Comparison of ENCODE assay signal across 8 cellular contexts in the genomic region with DNA sequence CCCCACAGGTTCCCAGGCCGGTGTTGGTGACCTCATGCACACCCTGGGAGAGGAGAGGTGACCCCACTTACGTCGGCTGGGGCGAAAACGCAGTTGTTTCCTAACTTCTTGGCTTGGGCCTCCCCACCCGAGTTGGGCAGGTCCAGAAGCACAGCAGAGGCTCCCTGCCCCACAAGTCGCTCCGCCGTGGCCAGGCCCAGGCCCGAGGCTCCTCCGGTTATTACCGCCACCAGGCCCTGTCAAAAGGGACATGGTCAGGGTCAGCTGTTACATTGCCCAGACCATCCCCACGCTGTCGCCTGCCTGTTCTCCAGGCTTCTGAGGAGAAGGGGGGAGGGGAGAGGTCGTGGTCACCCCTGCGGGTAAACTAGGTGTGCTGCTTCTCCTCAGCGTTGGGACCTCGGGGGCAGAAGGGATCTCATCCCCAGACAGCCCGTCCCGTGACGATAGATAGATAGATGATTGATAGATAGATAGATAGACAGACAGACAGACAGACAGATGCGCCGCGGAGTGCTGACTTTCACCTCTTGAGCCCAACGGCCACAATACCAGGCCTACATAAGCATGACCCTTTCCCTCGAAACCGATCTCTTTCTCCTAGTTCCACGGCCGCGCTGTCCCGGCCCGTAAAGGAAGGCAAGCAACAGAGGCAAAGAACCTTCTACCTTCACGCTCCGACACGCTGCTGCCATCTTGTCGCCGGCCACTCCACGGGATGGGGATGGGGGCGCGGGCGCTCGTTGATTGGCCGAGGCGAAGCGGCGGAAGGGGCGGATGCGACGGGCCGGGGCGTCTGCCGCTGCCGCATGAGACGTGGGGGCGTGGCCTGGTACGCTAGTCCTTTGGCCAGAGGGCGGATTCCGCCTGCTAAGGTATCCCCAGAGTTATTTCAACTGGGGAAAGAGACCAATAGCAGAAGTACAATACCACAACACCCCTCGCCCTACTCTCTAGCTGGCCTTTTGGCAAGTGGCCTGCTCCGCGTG. TPM values are rescaled to one million over a fixed set of nuclear protein-coding genes. Genes with fewer than 3 reads are reported as not detected.
DNase-seq lines count a peak whose midpoint lies in the region; ATAC-seq and TF ChIP-seq lines count a peak whose summit lies in the region.

A gene (minus strand): TSS at position 720 of the 989 bp plus-strand sequence. CDS start 25 bp downstream, at position 695.

- no peak for TF ChIP-seq CTCF in right atrium auricular region (IDR thresholded peaks at IDR 0.05)
- no peak for TF ChIP-seq CTCF in vagina (IDR thresholded peaks at IDR 0.05)

- peak in 1 of 2 donors; percentile 23 for TF ChIP-seq POLR2A in vagina (IDR thresholded peaks at IDR 0.05)

- peak within 1 kb of the TSS; percentile 75 to 77 for H3K27ac ChIP-seq in right atrium auricular region
- no peak within 1 kb of the TSS for H3K27ac ChIP-seq in vagina

- H3K9me3 ChIP-seq in right atrium auricular region (no peaks in the 10 kb centered on the region), vagina (no peaks in the 10 kb centered on the region)

- H3K4me3 ChIP-seq in right atrium auricular region = peak within 1 kb of the TSS; percentile 60 to 71
- H3K4me3 ChIP-seq in vagina = peak within 1 kb of the TSS; percentile 47 to 64

- intact Hi-C loops in T-helper 2 cell treated with Interferon-gamma antibody and Interleukin-4, amounts not matched to agents 100 ng/mL and 5 ng/mL, for 36 hours (cut with micrococcal nuclease) = loop anchor here (1.0 kb wide), 1 partner anchor 12 kb away; a partner anchor contains a TSS
- intact Hi-C loops in vagina (cut with DNase I) = loop anchor here (10.0 kb wide), 1 partner anchor 119 kb away; no protein-coding TSS in a partner anchor

- ATAC-seq in GM18498 (IDR thresholded peaks at IDR 0.05; ENCODE audit: unreplicated experiment) (peak; percentile 98), HG02885 (IDR thresholded peaks at IDR 0.05; ENCODE audit: poor library complexity, unreplicated experiment) (peak; percentile 89)

- peaks cover 0 to 5% of the 10 kb centered on the region in 2 donors for H3K4me1 ChIP-seq in right atrium auricular region
- peaks cover 4% of the 10 kb centered on the region for H3K4me1 ChIP-seq in vagina

- peaks cover 12% of the 10 kb centered on the region for H3K36me3 ChIP-seq in right atrium auricular region
- peaks cover 0 to 5% of the 10 kb centered on the region in 2 donors for H3K36me3 ChIP-seq in vagina

- DNase-seq in NCI-H1694 (lab: John Stamatoyannopoulos, UW) (peak; percentile 80), anterior cingulate cortex (lab: John Stamatoyannopoulos, UW) (peak in 57 of 58 donors; percentile 15 to 89 (median 74)), right atrium auricular region (ENCODE audit: low spot score) (peak; percentile 89), putamen (ENCODE audit: low spot score) (peak; percentile 81), vagina (ENCODE audit: extremely low spot score in 2 of 2) (no peak)

- H3K27me3 ChIP-seq in right atrium auricular region (no peaks in the 10 kb centered on the region), vagina (no peaks in the 10 kb centered on the region)

RNA-seq across cellular contexts. Expression of the gene that starts here (rescaled TPM):
- 125 and 128 TPM in 2 replicates for total RNA-seq in T-helper 2 cell treated with Interferon-gamma antibody and Interleukin-4, amounts not matched to agents 100 ng/mL and 5 ng/mL, for 36 hours
- total RNA-seq in right atrium auricular region (100 to 1,000 TPM in 1 of 2 donors, 10 to 100 TPM in 1; 81.7 to 102 TPM), vagina (42.0 TPM)

Comparison
In these comparisons a context has a peak if more than half of its experiments do, and no peak if none do; other contexts are left out.
1. DNase-seq: peak in NCI-H1694 (single experiment), anterior cingulate cortex (57 of 58), right atrium auricular region (single experiment) and putamen (single experiment); none in vagina (0 of 2).